ENCODE assay signal across 10 cellular contexts in the genomic region with DNA sequence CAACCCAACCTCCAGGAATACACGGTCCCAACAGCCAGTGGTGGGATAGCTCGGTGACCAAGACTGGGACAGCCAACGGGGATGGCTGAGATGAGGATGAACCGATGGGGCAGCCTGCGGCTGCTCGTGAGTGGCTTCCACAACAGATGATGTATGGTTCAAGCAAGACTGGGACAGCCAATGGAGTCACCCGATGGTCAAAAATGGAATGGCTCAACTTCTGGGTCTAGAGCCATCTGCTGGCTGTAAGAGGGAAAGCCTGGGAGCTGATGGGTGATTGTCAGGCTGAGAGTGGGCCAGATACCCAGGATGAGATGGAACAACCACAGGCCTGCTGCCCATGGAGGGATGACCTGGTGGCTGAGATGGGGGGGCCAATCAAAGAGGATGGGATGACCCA. TPM values are rescaled to one million over a fixed set of nuclear protein-coding genes. Genes with fewer than 3 reads are reported as not detected.
DNase-seq lines count a peak whose midpoint lies in the region; ATAC-seq and TF ChIP-seq lines count a peak whose summit lies in the region.
"Had no signal": no experiment of that assay in that cellular context is flagged by ENCODE, and none has a peak within 500 bp of the region (broad histone marks: within the 10 kb centered on the region; RNA-seq: fewer than 3 reads in every experiment).

No MANE protein-coding gene starts in this region.

- no peaks in the 10 kb centered on the region for H3F3A ChIP-seq in DOHH2 (ENCODE audit: control insufficient read depth, insufficient read depth)

- no peak overlapping the region for H3K4me3 ChIP-seq in DOHH2 (ENCODE audit: low read length)
- no peak overlapping the region for H3K4me3 ChIP-seq in brain microvascular endothelial cell (ENCODE audit: low read depth, low read length)
- H3K4me3 ChIP-seq in mucosa of descending colon: no peak overlapping the region

- H3K27ac Mint-ChIP-seq in HFFc6: no peak overlapping the region

- no peaks in the 10 kb centered on the region for H4K20me1 ChIP-seq in DOHH2 (ENCODE audit: control insufficient read depth, insufficient read depth, low read depth, low read length)

- in situ Hi-C loops in brain microvascular endothelial cell (cut with HindIII; ENCODE audit: low pct_ligation_motif_present, low sequenced_read_pairs): no loop called here

- peaks cover 24% of the 10 kb centered on the region for H3K27me3 Mint-ChIP-seq in HFFc6 (ENCODE audit: insufficient read depth)

- peaks cover 4% of the 10 kb centered on the region; the same call in 1 of the 2 replicates for H3K36me3 Mint-ChIP-seq in HFFc6 (ENCODE audit: low read depth)

- H3K27ac ChIP-seq in DOHH2 (ENCODE audit: low read depth, low read length) (no peak overlapping the region), brain microvascular endothelial cell (no peak overlapping the region)

- TF ChIP-seq CTCF in DOHH2 (IDR thresholded peaks at IDR 0.05; ENCODE audit: low read depth, low read length, poor library complexity, severe bottlenecking): peak; percentile 63
- peak; percentile 67 for TF ChIP-seq CTCF in HFFc6 (IDR thresholded peaks at IDR 0.05)
- TF ChIP-seq CTCF in brain microvascular endothelial cell (IDR thresholded peaks at IDR 0.05; ENCODE audit: low read depth, low read length, missing control alignments): peak; percentile 73
- TF ChIP-seq CTCF in mucosa of descending colon (IDR thresholded peaks at IDR 0.05): no peak

- H3K36me3 ChIP-seq in DOHH2 (ENCODE audit: control insufficient read depth, low read length) (no peaks in the 10 kb centered on the region), brain microvascular endothelial cell (replicated peaks) (no peaks in the 10 kb centered on the region), mucosa of descending colon (ENCODE audit: low read depth) (no peaks in the 10 kb centered on the region)

- ATAC-seq in mucosa of descending colon (peak; percentile 20), HG02852 (IDR thresholded peaks at IDR 0.05; ENCODE audit: unreplicated experiment) (no peak), GM18870 (IDR thresholded peaks at IDR 0.05; ENCODE audit: unreplicated experiment) (no peak)
- ATAC-seq: stimulated activated naive CD8-positive, alpha-beta T cell treated with anti-CD3 and anti-CD28 coated beads, Interleukin-15, Interleukin-2, amounts not matched to agents 100 U/mL and 50 U/mL, for 24 hours had no signal

- H3K4me3 Mint-ChIP-seq in HFFc6: no peak overlapping the region
- H3K4me3 Mint-ChIP-seq: central memory CD8-positive, alpha-beta T cell had no signal

- no peaks in the 10 kb centered on the region for H3K79me2 ChIP-seq in DOHH2 (ENCODE audit: control insufficient read depth, low read length)

- no peaks in the 10 kb centered on the region for H3K9me2 ChIP-seq in DOHH2 (replicated peaks; ENCODE audit: control insufficient read depth, low read length)

- H3K4me2 ChIP-seq in DOHH2 (ENCODE audit: low read length): no peak overlapping the region

- H3K9me3 Mint-ChIP-seq in HFFc6: no peaks in the 10 kb centered on the region
- H3K9me3 Mint-ChIP-seq: central memory CD8-positive, alpha-beta T cell had no signal

- DNase-seq in HFFc6 (no peak), brain microvascular endothelial cell (peak; percentile 11), mucosa of descending colon (no peak), NCI-H526 treated with DMSO at 0.1 percent for 48 hours (lab: John Stamatoyannopoulos, UW) (no peak)
- DNase-seq in stimulated activated CD4-positive, alpha-beta T cell treated with anti-CD3 and anti-CD28 coated beads, Interleukin-4, amount 100 ng/mL, for 1 hour: no peak
- DNase-seq: stimulated activated naive CD8-positive, alpha-beta T cell treated with anti-CD3 and anti-CD28 coated beads, Interleukin-15, Interleukin-2, amounts not matched to agents 100 U/mL and 50 U/mL, for 24 hours had no signal

- no peaks in the 10 kb centered on the region for H3K9me3 ChIP-seq in DOHH2 (ENCODE audit: control insufficient read depth, insufficient read depth, low read length)
- H3K9me3 ChIP-seq in mucosa of descending colon: no peaks in the 10 kb centered on the region

- no peaks in the 10 kb centered on the region for H3K4me1 ChIP-seq in DOHH2 (ENCODE audit: control insufficient read depth, low read length)
- H3K4me1 ChIP-seq in mucosa of descending colon (ENCODE audit: low read depth): no peaks in the 10 kb centered on the region

- H3K4me1 Mint-ChIP-seq in HFFc6 (ENCODE audit: low read depth): peaks cover 27% of the 10 kb centered on the region

- peaks cover 4% of the 10 kb centered on the region; the same call in 1 of the 2 replicates for H3K27me3 ChIP-seq in DOHH2 (ENCODE audit: control insufficient read depth, low read length)
- peaks cover 4% of the 10 kb centered on the region for H3K27me3 ChIP-seq in brain microvascular endothelial cell (replicated peaks)

- intact Hi-C loops in mucosa of descending colon (cut with DNase I, micrococcal nuclease): no loop called here

RNA-seq across cellular contexts. Expression of gene SYT7, which starts 35.5 kb away (rescaled TPM):
- total RNA-seq in HFFc6 (2021; fragmentation: NEBNext Ultra II Directional; extraction: Animal tissue kit (Norgen Biotek cat#: 25700)): under 1 TPM in 3 of 6 experiments, not detected in 3; 0.05 to 0.21 (median 0.11) TPM
- total RNA-seq in mucosa of descending colon: 10 to 100 TPM in 2 of 3 donors, 1 to 10 TPM in 1; 8.2 to 19.7 (median 19.0) TPM

RNA-seq across cellular contexts. Expression of gene LRRC10B, which starts 36.8 kb away (rescaled TPM):
- not detected for total RNA-seq in HFFc6 (2021; fragmentation: NEBNext Ultra II Directional; extraction: Animal tissue kit (Norgen Biotek cat#: 25700))
- total RNA-seq in mucosa of descending colon: 1 to 10 TPM in 1 of 3 donors, under 1 TPM in 2; 0.72 to 1.7 (median 0.89) TPM

Comparison
In these comparisons a context has a peak if more than half of its experiments do, and no peak if none do; other contexts are left out.
1. RNA of gene SYT7, which starts 35.5 kb away (total RNA-seq): 8.2 to 19.7 TPM in mucosa of descending colon; 0.05 to 0.21 TPM in HFFc6; every median in the first group is over 4 times any median in the second.